Comparison of ENCODE assay signal across 8 cellular contexts in genomic region chr2:9178110-9178904, GRCh38. TPM values are rescaled to one million over a fixed set of nuclear protein-coding genes. Genes with fewer than 3 reads are reported as not detected.
DNase-seq lines count a peak whose midpoint lies in the region; ATAC-seq and TF ChIP-seq lines count a peak whose summit lies in the region.

No MANE protein-coding gene starts in this region.

- DNase-seq in AG04450 (ENCODE audit: low read depth, low spot score) (no peak), astrocyte of the hippocampus (ENCODE audit: low read depth, low spot score) (peak; percentile 39), HPDE6-E6E7 (ENCODE audit: extremely low spot score) (no peak)
- DNase-seq in activated CD4-positive, alpha-beta T cell treated with anti-CD3 and anti-CD28 coated beads for 1 hour, result no peak
- DNase-seq in activated T-helper 2 cell treated with anti-CD3 and anti-CD28 coated beads, Interferon-gamma antibody, Interleukin-2, Interleukin-4, amounts not matched to agents 10 μg/mL and 5 μg/mL and 100 μg/mL, durations not matched to agents 14 hours and 24 hours and 36 hours (ENCODE audit: low spot score), result no peak

- no peak for TF ChIP-seq CTCF in AG04450 (IDR thresholded peaks at IDR 0.05; ENCODE audit: low read depth, low read length)

- WGBS in mesodermal cell (ENCODE audit: insufficient coverage in 2 of 2), 2 experiments, result 89 to 93% methylated on average over 1 of the region's 2 CpGs

- H3K9me3 Mint-ChIP-seq in activated T-helper 2 cell treated with anti-CD3 and anti-CD28 coated beads, Interferon-gamma antibody, Interleukin-2, Interleukin-4, amounts not matched to agents 10 μg/mL and 5 μg/mL and 100 μg/mL, durations not matched to agents 14 hours and 24 hours and 36 hours, result no peaks in the 10 kb centered on the region

- no peaks in the 10 kb centered on the region for H3K36me3 ChIP-seq in mesodermal cell (ENCODE audit: control insufficient read depth, insufficient read depth, low read length)

- CTCF ChIA-PET in AG04450 (lab: Charles Lee), result interaction anchor here (0.5 to 2.6 kb wide), 3 partner anchors 193 to 658 kb away, joined by 3 to 12 read pairs (median 3); no protein-coding TSS in a partner anchor

- intact Hi-C loops in activated T-helper 2 cell treated with anti-CD3 and anti-CD28 coated beads, Interferon-gamma antibody, Interleukin-2, Interleukin-4, amounts not matched to agents 10 μg/mL and 5 μg/mL and 100 μg/mL, durations not matched to agents 14 hours and 24 hours and 36 hours (cut with micrococcal nuclease), result no loop called here

- H3K4me1 ChIP-seq in mesodermal cell (ENCODE audit: control insufficient read depth, insufficient read depth, low read length, poor library complexity, severe bottlenecking), result peaks cover 35% of the 10 kb centered on the region

- no peaks in the 10 kb centered on the region for H3K4me1 Mint-ChIP-seq in activated T-helper 2 cell treated with anti-CD3 and anti-CD28 coated beads, Interferon-gamma antibody, Interleukin-2, Interleukin-4, amounts not matched to agents 10 μg/mL and 5 μg/mL and 100 μg/mL, durations not matched to agents 14 hours and 24 hours and 36 hours (ENCODE audit: low read depth)

- H3K9me3 ChIP-seq in AG04450 (ENCODE audit: control insufficient read depth, insufficient read depth, low read length) (no peaks in the 10 kb centered on the region; the same call in 1 of the 2 replicates), mesodermal cell (ENCODE audit: control insufficient read depth, low read length) (no peaks in the 10 kb centered on the region)

- POLR2A ChIA-PET in AG04450 (lab: Yijun Ruan, JAX), result interaction anchor here (0.6 to 1.6 kb wide), 7 partner anchors 12 to 143 kb away, joined by 3 to 6 read pairs (median 4); no protein-coding TSS in a partner anchor

- H3K27me3 Mint-ChIP-seq in activated T-helper 2 cell treated with anti-CD3 and anti-CD28 coated beads, Interferon-gamma antibody, Interleukin-2, Interleukin-4, amounts not matched to agents 10 μg/mL and 5 μg/mL and 100 μg/mL, durations not matched to agents 14 hours and 24 hours and 36 hours (ENCODE audit: low read depth), result peaks cover 9% of the 10 kb centered on the region

- ATAC-seq in HG02852 (IDR thresholded peaks at IDR 0.05; ENCODE audit: unreplicated experiment) (peak; percentile 31), GM19397 (IDR thresholded peaks at IDR 0.05; ENCODE audit: unreplicated experiment) (no peak)

- H3K4me3 Mint-ChIP-seq in activated T-helper 2 cell treated with anti-CD3 and anti-CD28 coated beads, Interferon-gamma antibody, Interleukin-2, Interleukin-4, amounts not matched to agents 10 μg/mL and 5 μg/mL and 100 μg/mL, durations not matched to agents 14 hours and 24 hours and 36 hours (ENCODE audit: low read depth), result no peak overlapping the region

- no peaks in the 10 kb centered on the region for H3K27me3 ChIP-seq in AG04450 (ENCODE audit: control insufficient read depth, insufficient read depth, low read length)

- H3K27ac ChIP-seq in AG04450 (ENCODE audit: low read depth, low read length) (peak overlapping the region; percentile 96), mesodermal cell (ENCODE audit: low read depth, low read length, severe bottlenecking) (peak overlapping the region; percentile 71)

- H3K4me3 ChIP-seq in AG04450 (ENCODE audit: low read depth, low read length) (no peak overlapping the region), mesodermal cell (ENCODE audit: extremely low read depth, insufficient read depth, low read length, poor library complexity, severe bottlenecking) (no peak overlapping the region)

- H3K27ac Mint-ChIP-seq in activated T-helper 2 cell treated with anti-CD3 and anti-CD28 coated beads, Interferon-gamma antibody, Interleukin-2, Interleukin-4, amounts not matched to agents 10 μg/mL and 5 μg/mL and 100 μg/mL, durations not matched to agents 14 hours and 24 hours and 36 hours, result no peak overlapping the region

- H3K36me3 Mint-ChIP-seq in activated T-helper 2 cell treated with anti-CD3 and anti-CD28 coated beads, Interferon-gamma antibody, Interleukin-2, Interleukin-4, amounts not matched to agents 10 μg/mL and 5 μg/mL and 100 μg/mL, durations not matched to agents 14 hours and 24 hours and 36 hours (ENCODE audit: low read depth), result no peaks in the 10 kb centered on the region

RNA-seq across cellular contexts. Expression of gene ASAP2, which starts 28.3 kb away (rescaled TPM):
- 24.6 and 30.0 TPM in 2 replicates for polyA plus RNA-seq in AG04450 (2011; rRNA removed)
- polyA minus RNA-seq in AG04450 (2011; rRNA and poly(A)+ RNA removed), result 25.1 and 29.1 TPM in 2 replicates
- polyA plus RNA-seq in mesodermal cell (2013, experiment 1 of 2), result 26.8 TPM
- 24.5 TPM for polyA plus RNA-seq in mesodermal cell (2013, experiment 2 of 2)
- total RNA-seq in activated T-helper 2 cell treated with anti-CD3 and anti-CD28 coated beads, Interferon-gamma antibody, Interleukin-2, Interleukin-4, amounts not matched to agents 10 μg/mL and 5 μg/mL and 100 μg/mL, durations not matched to agents 14 hours and 24 hours and 36 hours, result 0.74 and 0.96 TPM in 2 replicates
